ENCODE assay signal across 1 cellular context in genomic region chr3:32709346-32709745, GRCh38.
TF ChIP-seq lines count a peak whose summit lies in the region.

No MANE protein-coding gene starts in this region.

TF ChIP-seq in K562, 482 proteins besides CTCF, POLR2A, EP300 and RAD21 (continued from another document and continues in another):
- TF ChIP-seq E2F8 (IDR thresholded peaks at IDR 0.05; ENCODE audit: low read depth, partially characterized antibody) (peak; percentile 53), RBBP5 (IDR thresholded peaks at IDR 0.05; ENCODE audit: borderline replicate concordance, insufficient read depth, low read length, poor library complexity, severe bottlenecking) (no peak), CBX2 (IDR thresholded peaks at IDR 0.05; ENCODE audit: insufficient read depth, low read length, poor library complexity, severe bottlenecking) (no peak), ZNF224 (CRISPR knock-in tag; IDR thresholded peaks at IDR 0.05) (no peak), MEF2D (tag; conservative IDR thresholded peaks at IDR 0.05; ENCODE audit: low read depth) (peak; percentile 67), ZZZ3 (IDR thresholded peaks at IDR 0.05) (no peak), PML (IDR thresholded peaks at IDR 0.05; ENCODE audit: low read length) (peak; percentile 96), PCBP2 (IDR thresholded peaks at IDR 0.05; ENCODE audit: low read depth, low read length, poor library complexity, severe bottlenecking) (no peak), GTF2A2 (tag; IDR thresholded peaks at IDR 0.05) (no peak), HSF4 (CRISPR knock-in tag; IDR thresholded peaks at IDR 0.05; ENCODE audit: borderline replicate concordance) (no peak), SFPQ (IDR thresholded peaks at IDR 0.05; ENCODE audit: low read depth, low read length) (no peak), RERE (CRISPR knock-in tag; IDR thresholded peaks at IDR 0.05; ENCODE audit: borderline replicate concordance) (no peak), POLR3G (IDR thresholded peaks at IDR 0.05; ENCODE audit: extremely low read depth, insufficient read length, insufficient replicate concordance) (no peak), GABPA (tag; conservative IDR thresholded peaks at IDR 0.05; ENCODE audit: low read depth) (0 out of 2 replicates have a peak, but pooled peaks have one; percentile 31), THRAP3 (IDR thresholded peaks at IDR 0.05; ENCODE audit: borderline replicate concordance) (no peak), POLR2B (IDR thresholded peaks at IDR 0.05; ENCODE audit: low read depth, partially characterized antibody) (no peak), TEAD1 (CRISPR knock-in tag; IDR thresholded peaks at IDR 0.05) (peak in 1 of 2 experiments; percentile 80; a peak in 3 of 4 replicates), CBX1 (IDR thresholded peaks at IDR 0.05; ENCODE audit: low read depth) (no peak), SRSF3 (IDR thresholded peaks at IDR 0.05; ENCODE audit: insufficient read depth, low read length) (no peak), KDM1A (IDR thresholded peaks at IDR 0.05) (peak; percentile 23 to 66; a peak in 2 of 4 replicates), ZNF239 (CRISPR knock-in tag; IDR thresholded peaks at IDR 0.05) (peak; percentile 51; the same call in 1 of the 2 replicates), BRCA1 (IDR thresholded peaks at IDR 0.05) (no peak), BRCA1 (CRISPR knock-in tag; IDR thresholded peaks at IDR 0.05) (no peak), COPS2 (conservative IDR thresholded peaks at IDR 0.05) (no peak), ZNF589 (CRISPR knock-in tag; IDR thresholded peaks at IDR 0.05; ENCODE audit: low read depth) (peak; percentile 95), PHF20 (IDR thresholded peaks at IDR 0.05; ENCODE audit: partially characterized antibody) (no peak), MYC (IDR thresholded peaks at IDR 0.05; ENCODE audit: low read depth, low read length) (peak; percentile 40; the same call in 1 of the 2 replicates), MYC (CRISPR knock-in tag; IDR thresholded peaks at IDR 0.05; ENCODE audit: borderline replicate concordance, low read depth) (no peak), TCF7L2 (IDR thresholded peaks at IDR 0.05; ENCODE audit: low read depth, low read length) (no peak), NONO (IDR thresholded peaks at IDR 0.05; ENCODE audit: low read depth in 2 of 2, low read length in 1 of 2) (peak in 1 of 2 experiments; percentile 85; a peak in 1 of 4 replicates), KLF1 (tag; IDR thresholded peaks at IDR 0.05) (no peak), KDM4B (IDR thresholded peaks at IDR 0.05; ENCODE audit: borderline replicate concordance in 2 of 2, low read depth in 1 of 2) (no peak), HNRNPL (IDR thresholded peaks at IDR 0.05; ENCODE audit: low read depth, low read length) (no peak), BRF2 (IDR thresholded peaks at IDR 0.05; ENCODE audit: borderline replicate concordance, insufficient read depth, insufficient read length) (no peak), POLR3A (IDR thresholded peaks at IDR 0.05; ENCODE audit: borderline replicate concordance, extremely low read depth, insufficient read depth, insufficient read length) (no peak), ZC3H4 (CRISPR knock-in tag; IDR thresholded peaks at IDR 0.05; ENCODE audit: borderline replicate concordance) (no peak), PBX2 (CRISPR knock-in tag; IDR thresholded peaks at IDR 0.05; ENCODE audit: low read depth) (no peak), PBX2 (tag; conservative IDR thresholded peaks at IDR 0.05; ENCODE audit: low read depth) (peak; percentile 54; the same call in 1 of the 2 replicates), PKNOX1 (IDR thresholded peaks at IDR 0.05) (no peak; the same call in 1 of the 2 replicates), HES1 (IDR thresholded peaks at IDR 0.05; ENCODE audit: low read depth) (peak; percentile 82), ZC3H8 (IDR thresholded peaks at IDR 0.05) (no peak), ZNF780A (CRISPR knock-in tag; IDR thresholded peaks at IDR 0.05) (no peak), RCOR1 (IDR thresholded peaks at IDR 0.05; ENCODE audit: borderline replicate concordance in 1 of 2, low read depth in 2 of 2, low read length in 2 of 2) (peak in 1 of 2 experiments; percentile 89; a peak in 2 of 4 replicates), PRPF4 (IDR thresholded peaks at IDR 0.05; ENCODE audit: insufficient read depth, low read depth, low read length, poor library complexity, severe bottlenecking) (no peak), POLR2AphosphoS2 (IDR thresholded peaks at IDR 0.05; ENCODE audit: low read length) (no peak), ZNF785 (CRISPR knock-in tag; IDR thresholded peaks at IDR 0.05) (no peak), CCAR2 (IDR thresholded peaks at IDR 0.05; ENCODE audit: low read depth, low read length) (no peak)
- TF ChIP-seq, protein P1, sequence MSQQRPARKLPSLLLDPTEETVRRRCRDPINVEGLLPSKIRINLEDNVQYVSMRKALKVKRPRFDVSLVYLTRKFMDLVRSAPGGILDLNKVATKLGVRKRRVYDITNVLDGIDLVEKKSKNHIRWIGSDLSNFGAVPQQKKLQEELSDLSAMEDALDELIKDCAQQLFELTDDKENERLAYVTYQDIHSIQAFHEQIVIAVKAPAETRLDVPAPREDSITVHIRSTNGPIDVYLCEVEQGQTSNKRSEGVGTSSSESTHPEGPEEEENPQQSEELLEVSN (IDR thresholded peaks at IDR 0.05; ENCODE audit: borderline replicate concordance in 1 of 2, extremely low read depth in 1 of 2, insufficient read depth in 1 of 2, insufficient read length in 1 of 2, low read depth in 1 of 2, low read length in 1 of 2, poor library complexity in 1 of 2, severe bottlenecking in 1 of 2): no peak
- TF ChIP-seq, protein P2, sequence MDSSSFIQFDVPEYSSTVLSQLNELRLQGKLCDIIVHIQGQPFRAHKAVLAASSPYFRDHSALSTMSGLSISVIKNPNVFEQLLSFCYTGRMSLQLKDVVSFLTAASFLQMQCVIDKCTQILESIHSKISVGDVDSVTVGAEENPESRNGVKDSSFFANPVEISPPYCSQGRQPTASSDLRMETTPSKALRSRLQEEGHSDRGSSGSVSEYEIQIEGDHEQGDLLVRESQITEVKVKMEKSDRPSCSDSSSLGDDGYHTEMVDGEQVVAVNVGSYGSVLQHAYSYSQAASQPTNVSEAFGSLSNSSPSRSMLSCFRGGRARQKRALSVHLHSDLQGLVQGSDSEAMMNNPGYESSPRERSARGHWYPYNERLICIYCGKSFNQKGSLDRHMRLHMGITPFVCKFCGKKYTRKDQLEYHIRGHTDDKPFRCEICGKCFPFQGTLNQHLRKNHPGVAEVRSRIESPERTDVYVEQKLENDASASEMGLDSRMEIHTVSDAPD (CRISPR knock-in tag; IDR thresholded peaks at IDR 0.05): no peak
